In genomic region chr2:171541202-171541884, GRCh38 we compare ENCODE assay signal across 10 cellular contexts. TPM values are rescaled to one million over a fixed set of nuclear protein-coding genes. Genes with fewer than 3 reads are reported as not detected.
DNase-seq lines count a peak whose midpoint lies in the region; ATAC-seq and TF ChIP-seq lines count a peak whose summit lies in the region.
"Had no signal": no experiment of that assay in that cellular context is flagged by ENCODE, and none has a peak within 500 bp of the region (broad histone marks: within the 10 kb centered on the region; RNA-seq: fewer than 3 reads in every experiment).

No MANE protein-coding gene starts in this region.

- no peak overlapping the region for H3K4me3 Mint-ChIP-seq in activated CD8-positive, alpha-beta T cell treated with anti-CD3 and anti-CD28 coated beads, Interleukin-2, amount 10 ng/mL, durations not matched to agents 7 days and 5 days
- no peak overlapping the region for H3K4me3 Mint-ChIP-seq in nephron progenitor cell
- H3K4me3 Mint-ChIP-seq in activated T-helper 1 cell treated with anti-CD3 and anti-CD28 coated beads, Interleukin-12 subunit alpha, Interleukin-12 subunit beta, Interleukin-2, Interleukin-4 antibody, amounts not matched to agents 30 ng/mL and 10 ng/mL and 1 ng/mL, durations not matched to agents 14 hours and 24 hours and 36 hours, result no peak overlapping the region
- H3K4me3 Mint-ChIP-seq: CD4-positive, CD25-positive, alpha-beta regulatory T cell had no signal

- H3K27ac Mint-ChIP-seq in activated CD8-positive, alpha-beta T cell treated with anti-CD3 and anti-CD28 coated beads, Interleukin-2, amount 10 ng/mL, durations not matched to agents 7 days and 5 days, result no peak overlapping the region
- peak overlapping the region; percentile 29 for H3K27ac Mint-ChIP-seq in nephron progenitor cell
- no peak overlapping the region for H3K27ac Mint-ChIP-seq in activated T-helper 1 cell treated with anti-CD3 and anti-CD28 coated beads, Interleukin-12 subunit alpha, Interleukin-12 subunit beta, Interleukin-2, Interleukin-4 antibody, amounts not matched to agents 30 ng/mL and 10 ng/mL and 1 ng/mL, durations not matched to agents 14 hours and 24 hours and 36 hours
- H3K27ac Mint-ChIP-seq: CD4-positive, CD25-positive, alpha-beta regulatory T cell had no signal

- no peaks in the 10 kb centered on the region for H3K9me3 Mint-ChIP-seq in activated CD8-positive, alpha-beta T cell treated with anti-CD3 and anti-CD28 coated beads, Interleukin-2, amount 10 ng/mL, durations not matched to agents 7 days and 5 days (ENCODE audit: insufficient read depth)
- H3K9me3 Mint-ChIP-seq in nephron progenitor cell, result no peaks in the 10 kb centered on the region
- H3K9me3 Mint-ChIP-seq in activated T-helper 1 cell treated with anti-CD3 and anti-CD28 coated beads, Interleukin-12 subunit alpha, Interleukin-12 subunit beta, Interleukin-2, Interleukin-4 antibody, amounts not matched to agents 30 ng/mL and 10 ng/mL and 1 ng/mL, durations not matched to agents 14 hours and 24 hours and 36 hours, result no peaks in the 10 kb centered on the region
- H3K9me3 Mint-ChIP-seq: CD4-positive, CD25-positive, alpha-beta regulatory T cell had no signal

- CTCF ChIA-PET in activated CD8-positive, alpha-beta T cell treated with anti-CD3 and anti-CD28 coated beads, Interleukin-2, amount 10 ng/mL, durations not matched to agents 7 days and 5 days (lab: Charles Lee), result interaction anchor here (1.5 kb wide), 1 partner anchor 18 kb away, joined by 4 read pairs; no protein-coding TSS in a partner anchor

- DNase-seq in SIG-M5 treated with dmso at 0.1 percent for 504 hours (lab: John Stamatoyannopoulos, UW; ENCODE audit: unreplicated experiment) (peak; percentile 50), SIG-M5 (lab: John Stamatoyannopoulos, UW) (no peak), Kasumi-1 (lab: John Stamatoyannopoulos, UW) (peak; percentile 75 to 77), nephron progenitor cell (no peak), cortex of kidney (lab: John Stamatoyannopoulos, UW) (no peak)
- DNase-seq in activated CD8-positive, alpha-beta T cell treated with anti-CD3 and anti-CD28 coated beads, Interleukin-2, amount 10 ng/mL, durations not matched to agents 7 days and 5 days, result peak; percentile 29
- DNase-seq in activated T-helper 1 cell treated with anti-CD3 and anti-CD28 coated beads, Interleukin-12 subunit alpha, Interleukin-12 subunit beta, Interleukin-2, Interleukin-4 antibody, amounts not matched to agents 30 ng/mL and 10 ng/mL and 1 ng/mL, durations not matched to agents 14 hours and 24 hours and 36 hours (ENCODE audit: low spot score), result no peak
- DNase-seq in stimulated activated CD4-positive, alpha-beta T cell treated with anti-CD3 and anti-CD28 coated beads, Interleukin-1b, Interleukin-23, amount 100 ng/mL, for 48 hours, result no peak
- DNase-seq: hippocampal formation had no signal

- ATAC-seq in activated CD8-positive, alpha-beta T cell treated with anti-CD3 and anti-CD28 coated beads, Interleukin-2, amount 10 ng/mL, durations not matched to agents 7 days and 5 days, result no peak

- intact Hi-C loops in activated T-helper 1 cell treated with anti-CD3 and anti-CD28 coated beads, Interleukin-12 subunit alpha, Interleukin-12 subunit beta, Interleukin-2, Interleukin-4 antibody, amounts not matched to agents 30 ng/mL and 10 ng/mL and 1 ng/mL, durations not matched to agents 14 hours and 24 hours and 36 hours (cut with micrococcal nuclease), result no loop called here

- POLR2A ChIA-PET in activated CD8-positive, alpha-beta T cell treated with anti-CD3 and anti-CD28 coated beads, Interleukin-2, amount 10 ng/mL, durations not matched to agents 7 days and 5 days (lab: Charles Lee), result no interaction called here

- peaks cover 24% of the 10 kb centered on the region for H3K27me3 Mint-ChIP-seq in activated CD8-positive, alpha-beta T cell treated with anti-CD3 and anti-CD28 coated beads, Interleukin-2, amount 10 ng/mL, durations not matched to agents 7 days and 5 days (ENCODE audit: low read depth)
- peaks cover 3% of the 10 kb centered on the region for H3K27me3 Mint-ChIP-seq in nephron progenitor cell (ENCODE audit: low read depth, poor library complexity)
- peaks cover 4% of the 10 kb centered on the region for H3K27me3 Mint-ChIP-seq in activated T-helper 1 cell treated with anti-CD3 and anti-CD28 coated beads, Interleukin-12 subunit alpha, Interleukin-12 subunit beta, Interleukin-2, Interleukin-4 antibody, amounts not matched to agents 30 ng/mL and 10 ng/mL and 1 ng/mL, durations not matched to agents 14 hours and 24 hours and 36 hours (ENCODE audit: insufficient read depth)

- H3K4me1 Mint-ChIP-seq in activated CD8-positive, alpha-beta T cell treated with anti-CD3 and anti-CD28 coated beads, Interleukin-2, amount 10 ng/mL, durations not matched to agents 7 days and 5 days (ENCODE audit: low read depth), result no peaks in the 10 kb centered on the region
- H3K4me1 Mint-ChIP-seq in nephron progenitor cell, result no peaks in the 10 kb centered on the region
- no peaks in the 10 kb centered on the region for H3K4me1 Mint-ChIP-seq in activated T-helper 1 cell treated with anti-CD3 and anti-CD28 coated beads, Interleukin-12 subunit alpha, Interleukin-12 subunit beta, Interleukin-2, Interleukin-4 antibody, amounts not matched to agents 30 ng/mL and 10 ng/mL and 1 ng/mL, durations not matched to agents 14 hours and 24 hours and 36 hours (ENCODE audit: low read depth)

- H3K36me3 Mint-ChIP-seq in activated CD8-positive, alpha-beta T cell treated with anti-CD3 and anti-CD28 coated beads, Interleukin-2, amount 10 ng/mL, durations not matched to agents 7 days and 5 days (ENCODE audit: low read depth), result no peaks in the 10 kb centered on the region
- peaks cover 12% of the 10 kb centered on the region for H3K36me3 Mint-ChIP-seq in nephron progenitor cell (ENCODE audit: low read depth)
- no peaks in the 10 kb centered on the region for H3K36me3 Mint-ChIP-seq in activated T-helper 1 cell treated with anti-CD3 and anti-CD28 coated beads, Interleukin-12 subunit alpha, Interleukin-12 subunit beta, Interleukin-2, Interleukin-4 antibody, amounts not matched to agents 30 ng/mL and 10 ng/mL and 1 ng/mL, durations not matched to agents 14 hours and 24 hours and 36 hours (ENCODE audit: low read depth)
- H3K36me3 Mint-ChIP-seq: CD4-positive, CD25-positive, alpha-beta regulatory T cell had no signal

- peak; percentile 25 for TF ChIP-seq CTCF in nephron progenitor cell (IDR thresholded peaks at IDR 0.05)

RNA-seq across cellular contexts. Expression of gene CYBRD1, which starts 19.1 kb away (rescaled TPM):
- total RNA-seq in activated CD8-positive, alpha-beta T cell treated with anti-CD3 and anti-CD28 coated beads, Interleukin-2, amount 10 ng/mL, durations not matched to agents 7 days and 5 days, result 1 to 10 TPM; 1.2 to 1.4 TPM
- 4.1 and 4.2 TPM in 2 replicates for total RNA-seq in activated T-helper 1 cell treated with anti-CD3 and anti-CD28 coated beads, Interleukin-12 subunit alpha, Interleukin-12 subunit beta, Interleukin-2, Interleukin-4 antibody, amounts not matched to agents 30 ng/mL and 10 ng/mL and 1 ng/mL, durations not matched to agents 14 hours and 24 hours and 36 hours

Comparison
In these comparisons a context has a peak if more than half of its experiments do, and no peak if none do; other contexts are left out.
1. DNase-seq: peak in SIG-M5 treated with dmso at 0.1 percent for 504 hours (single experiment), Kasumi-1 (2 of 2) and activated CD8-positive, alpha-beta T cell treated with anti-CD3 and anti-CD28 coated beads, Interleukin-2, amount 10 ng/mL, durations not matched to agents 7 days and 5 days (single experiment); none in SIG-M5 (single experiment), nephron progenitor cell (single experiment), activated T-helper 1 cell treated with anti-CD3 and anti-CD28 coated beads, Interleukin-12 subunit alpha, Interleukin-12 subunit beta, Interleukin-2, Interleukin-4 antibody, amounts not matched to agents 30 ng/mL and 10 ng/mL and 1 ng/mL, durations not matched to agents 14 hours and 24 hours and 36 hours (single experiment), cortex of kidney (single experiment) and stimulated activated CD4-positive, alpha-beta T cell treated with anti-CD3 and anti-CD28 coated beads, Interleukin-1b, Interleukin-23, amount 100 ng/mL, for 48 hours (single experiment).